In the genomic region with DNA sequence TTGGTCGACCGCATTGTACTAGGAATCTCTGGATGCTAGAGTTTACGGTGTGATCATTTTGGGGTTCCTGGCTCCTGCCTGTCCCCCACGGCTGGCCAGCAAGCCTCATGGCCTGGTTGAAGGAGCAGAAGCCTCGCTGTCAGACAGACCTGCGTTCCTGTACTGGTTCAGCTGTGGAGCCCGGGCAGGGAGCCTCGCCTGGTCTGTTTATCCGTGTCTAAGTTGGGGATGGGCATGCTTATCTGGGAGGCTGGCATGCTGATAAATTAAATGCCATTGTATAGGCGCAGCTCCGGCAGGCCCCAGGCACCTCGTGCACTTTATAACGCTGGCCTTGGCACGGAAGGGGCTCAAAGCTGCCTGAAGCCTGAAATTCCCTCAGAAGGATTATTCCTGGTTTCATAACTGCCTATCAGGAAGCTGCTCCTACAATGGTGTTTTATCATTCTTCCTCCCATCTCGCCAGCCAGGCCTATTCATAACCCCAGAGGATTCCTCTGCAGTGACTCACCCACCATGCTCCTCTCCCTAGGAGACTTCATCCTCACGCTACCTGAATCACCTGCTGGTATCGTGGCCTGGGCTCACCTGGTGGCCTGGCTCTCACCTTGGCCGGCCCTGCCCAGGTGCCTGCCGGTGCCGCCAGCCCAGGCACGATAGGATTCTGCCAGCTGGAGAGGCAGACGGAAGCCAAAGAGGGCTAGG, we compare ENCODE assay signal across 9 cellular contexts.
DNase-seq lines count a peak whose midpoint lies in the region; ATAC-seq, FAIRE-seq and TF ChIP-seq lines count a peak whose summit lies in the region.
"Had no signal": no experiment of that assay in that cellular context is flagged by ENCODE, and none has a peak within 500 bp of the region (broad histone marks: within the 10 kb centered on the region; RNA-seq: fewer than 3 reads in every experiment).

No MANE protein-coding gene starts in this region.

- TF ChIP-seq CTCF in keratinocyte (optimal IDR thresholded peaks at IDR 0.05 in 1 of 3, IDR thresholded peaks at IDR 0.05 in 1 of 3, conservative IDR thresholded peaks at IDR 0.05 in 1 of 3; ENCODE audit: extremely low read depth in 1 of 3, insufficient read depth in 2 of 3, low read length in 3 of 3) (no peak), type B pancreatic cell (conservative IDR thresholded peaks at IDR 0.05) (no peak)

- peak; percentile 83 for DNase-seq in HS-5 (ENCODE audit: low read depth)
- peak; percentile 80 for DNase-seq in astrocyte of the hippocampus (ENCODE audit: low read depth, low spot score)
- DNase-seq in keratinocyte (ENCODE audit: low read depth, low spot score), result peak; percentile 99
- no peak for DNase-seq in type B pancreatic cell (ENCODE audit: extremely low spot score, unreplicated experiment)
- no peak for DNase-seq in stimulated activated naive B cell treated with anti-CD40 and anti-IgM and Interleukin-4, amounts not matched to agents 10 μg/mL and 1 μg/mL and 100 μg/mL, for 72 hours
- DNase-seq in NOMO-1 treated with DMSO at 0.1 percent for 48 hours (lab: John Stamatoyannopoulos, UW; ENCODE audit: unreplicated experiment), result no peak
- DNase-seq: NCI-H1694 treated with DMSO at 0.1 percent for 48 hours had no signal

- peaks cover 3% of the 10 kb centered on the region for H3K9me3 ChIP-seq in keratinocyte (ENCODE audit: control insufficient read depth, low read depth, low read length)
- H3K9me3 ChIP-seq: adrenal gland had no signal

- H3K9ac ChIP-seq in keratinocyte (ENCODE audit: control insufficient read depth, extremely low read depth, insufficient read depth, low read length), result peak overlapping the region; percentile 96

- peak overlapping the region; percentile 92 for H3K27ac Mint-ChIP-seq in type B pancreatic cell
- no peak overlapping the region for H3K27ac Mint-ChIP-seq in stimulated activated naive B cell treated with anti-CD40 and anti-IgM and Interleukin-4, amounts not matched to agents 10 μg/mL and 1 μg/mL and 100 μg/mL, for 72 hours

- no peaks in the 10 kb centered on the region for H3K36me3 ChIP-seq in keratinocyte (ENCODE audit: control insufficient read depth in 2 of 2, extremely low read depth in 1 of 2, insufficient read depth in 2 of 2, low read length in 2 of 2)
- H3K36me3 ChIP-seq: adrenal gland had no signal

- H4K20me1 ChIP-seq in keratinocyte (ENCODE audit: control insufficient read depth, extremely low read depth, insufficient read depth, low read length), result no peaks in the 10 kb centered on the region

- peak overlapping the region; percentile 70 for H3K4me2 ChIP-seq in keratinocyte (ENCODE audit: control insufficient read depth, extremely low read depth, insufficient read depth, low read depth, low read length)

- peak overlapping the region in 2 of 3 experiments; percentile 10 to 27 for H3K4me3 ChIP-seq in keratinocyte (ENCODE audit: control insufficient read depth in 2 of 3, extremely low read depth in 1 of 3, insufficient read depth in 2 of 3, low read depth in 1 of 3, low read length in 3 of 3)
- H3K4me3 ChIP-seq: adrenal gland had no signal

- no peaks in the 10 kb centered on the region for H3K36me3 Mint-ChIP-seq in type B pancreatic cell
- H3K36me3 Mint-ChIP-seq in stimulated activated naive B cell treated with anti-CD40 and anti-IgM and Interleukin-4, amounts not matched to agents 10 μg/mL and 1 μg/mL and 100 μg/mL, for 72 hours, result peaks cover 0 to 6% of the 10 kb centered on the region in 2 donors

- peaks cover 4% of the 10 kb centered on the region for H3K9me3 Mint-ChIP-seq in type B pancreatic cell
- H3K9me3 Mint-ChIP-seq in stimulated activated naive B cell treated with anti-CD40 and anti-IgM and Interleukin-4, amounts not matched to agents 10 μg/mL and 1 μg/mL and 100 μg/mL, for 72 hours, result peaks cover 10 to 20% of the 10 kb centered on the region in 2 donors

- peak; percentile 99 for FAIRE-seq in keratinocyte (lab: Jason Lieb, UNC)

- H2AFZ ChIP-seq in keratinocyte (ENCODE audit: control insufficient read depth, low read length), result no peak overlapping the region

- dilution Hi-C loops in keratinocyte (cut with MboI; ENCODE audit: extremely low pct_ligation_motif_present, low sequenced_read_pairs), result no loop called here

- H3K9me1 ChIP-seq in keratinocyte (ENCODE audit: control insufficient read depth, extremely low read depth, insufficient read depth, low read length), result peaks cover 3% of the 10 kb centered on the region

- ATAC-seq in stimulated activated naive B cell treated with anti-CD40 and anti-IgM and Interleukin-4, amounts not matched to agents 10 μg/mL and 1 μg/mL and 100 μg/mL, for 72 hours (replicated peaks), result no peak
- no peak for ATAC-seq in HG03521 (IDR thresholded peaks at IDR 0.05; ENCODE audit: unreplicated experiment)

- peaks cover 29% of the 10 kb centered on the region for H3K4me1 ChIP-seq in keratinocyte (ENCODE audit: control insufficient read depth, extremely low read depth, insufficient read depth, low read length)
- H3K4me1 ChIP-seq: adrenal gland had no signal

- no peak overlapping the region for H3K4me3 Mint-ChIP-seq in type B pancreatic cell
- H3K4me3 Mint-ChIP-seq in stimulated activated naive B cell treated with anti-CD40 and anti-IgM and Interleukin-4, amounts not matched to agents 10 μg/mL and 1 μg/mL and 100 μg/mL, for 72 hours, result no peak overlapping the region

- H3K27ac ChIP-seq in keratinocyte (ENCODE audit: control insufficient read depth, insufficient read depth, low read length), result peak overlapping the region; percentile 100
- H3K27ac ChIP-seq: adrenal gland had no signal

- H3K4me1 Mint-ChIP-seq in type B pancreatic cell (ENCODE audit: unreplicated experiment), result peaks cover 15% of the 10 kb centered on the region
- no peaks in the 10 kb centered on the region for H3K4me1 Mint-ChIP-seq in stimulated activated naive B cell treated with anti-CD40 and anti-IgM and Interleukin-4, amounts not matched to agents 10 μg/mL and 1 μg/mL and 100 μg/mL, for 72 hours

- no peaks in the 10 kb centered on the region for H3K79me2 ChIP-seq in keratinocyte (ENCODE audit: control insufficient read depth, insufficient read depth, low read length)

- no peaks in the 10 kb centered on the region for H3K27me3 ChIP-seq in keratinocyte (ENCODE audit: control insufficient read depth, extremely low read depth, insufficient read depth, low read length)
- H3K27me3 ChIP-seq: adrenal gland had no signal

- H3K27me3 Mint-ChIP-seq in type B pancreatic cell, result peaks cover 21% of the 10 kb centered on the region
- peaks cover 12 to 16% of the 10 kb centered on the region in 2 donors for H3K27me3 Mint-ChIP-seq in stimulated activated naive B cell treated with anti-CD40 and anti-IgM and Interleukin-4, amounts not matched to agents 10 μg/mL and 1 μg/mL and 100 μg/mL, for 72 hours

Comparison
In these comparisons a context has a peak if more than half of its experiments do, and no peak if none do; other contexts are left out.
1. DNase-seq: peak in HS-5 (single experiment), astrocyte of the hippocampus (single experiment) and keratinocyte (single experiment); none in type B pancreatic cell (single experiment), stimulated activated naive B cell treated with anti-CD40 and anti-IgM and Interleukin-4, amounts not matched to agents 10 μg/mL and 1 μg/mL and 100 μg/mL, for 72 hours (single experiment) and NOMO-1 treated with DMSO at 0.1 percent for 48 hours (single experiment).